ENCODE assay signal across 10 cellular contexts in genomic region chr5:180807654-180808414, GRCh38. TPM values are rescaled to one million over a fixed set of nuclear protein-coding genes. Genes with fewer than 3 reads are reported as not detected.
DNase-seq lines count a peak whose midpoint lies in the region; ATAC-seq and TF ChIP-seq lines count a peak whose summit lies in the region.
"Had no signal": no experiment of that assay in that cellular context is flagged by ENCODE, and none has a peak within 500 bp of the region (broad histone marks: within the 10 kb centered on the region; RNA-seq: fewer than 3 reads in every experiment).

No MANE protein-coding gene starts in this region.

- H3K4me3 Mint-ChIP-seq in nephron, result peak overlapping the region; percentile 76 to 89 (median 79)

- H3K36me3 Mint-ChIP-seq in nephron (ENCODE audit: low read depth), result peaks cover 13% of the 10 kb centered on the region

- H3K4me3 ChIP-seq in AG10803 (ENCODE audit: low read length) (peak overlapping the region; percentile 63), LNCaP clone FGC (ENCODE audit: low read depth, low read length) (peak overlapping the region; percentile 71), coronary artery (peak overlapping the region; percentile 91), MG63 (no peak overlapping the region)

- H3K27me3 Mint-ChIP-seq in nephron (ENCODE audit: low read depth), result no peaks in the 10 kb centered on the region

- TF ChIP-seq CTCF in AG10803 (conservative IDR thresholded peaks at IDR 0.05; ENCODE audit: low read length) (no peak), LNCaP clone FGC (IDR thresholded peaks at IDR 0.05; ENCODE audit: control insufficient read depth, extremely low read depth, insufficient read depth) (no peak), coronary artery (IDR thresholded peaks at IDR 0.05) (no peak), nephron (IDR thresholded peaks at IDR 0.05; ENCODE audit: unreplicated experiment in 3 of 3) (no peak)

- H3K27ac ChIP-seq in coronary artery, result peak overlapping the region; percentile 12 to 70

- H3K27me3 ChIP-seq in MG63, result no peaks in the 10 kb centered on the region

- peak overlapping the region; percentile 87 to 99 (median 97) for H3K27ac Mint-ChIP-seq in nephron

- H3K36me3 ChIP-seq in MG63, result peaks cover 27% of the 10 kb centered on the region

- no peak for ATAC-seq in HG03432 (IDR thresholded peaks at IDR 0.05; ENCODE audit: unreplicated experiment)

- H3K4me1 Mint-ChIP-seq in nephron, result peaks cover 74% of the 10 kb centered on the region

- DNase-seq in AG10803 (ENCODE audit: low read depth) (peak; percentile 59), LNCaP clone FGC (ENCODE audit: low read depth) (no peak), coronary artery (ENCODE audit: low spot score) (no peak), NCI-H69 (lab: John Stamatoyannopoulos, UW) (no peak), DMS79 treated with DMSO at 0.1 percent for 48 hours (lab: John Stamatoyannopoulos, UW) (no peak), MG63 (no peak)
- DNase-seq: cortex of kidney, NCI-H187 had no signal

- H3K9me3 Mint-ChIP-seq in nephron, result no peaks in the 10 kb centered on the region

- no peaks in the 10 kb centered on the region for H3K9me3 ChIP-seq in MG63

RNA-seq across cellular contexts. Expression of gene MGAT1, which starts 5.2 kb away (rescaled TPM):
- total RNA-seq in MG63 (2014; rRNA removed; shearing (Covaris generic); ENCODE audit: low replicate concordance), result 186 and 189 TPM in 2 replicates

RNA-seq across cellular contexts. Expression of gene ZFP62, which starts 53.2 kb away (rescaled TPM):
- total RNA-seq in MG63 (2014; rRNA removed; shearing (Covaris generic); ENCODE audit: low replicate concordance), result 23.6 and 52.7 TPM in 2 replicates
